8 cellular contexts compared by ENCODE assay signal in genomic region chr10:78211476-78212110, GRCh38.
DNase-seq lines count a peak whose midpoint lies in the region; ATAC-seq, FAIRE-seq and TF ChIP-seq lines count a peak whose summit lies in the region.

No MANE protein-coding gene starts in this region.

- no peak for ATAC-seq in activated CD4-positive, alpha-beta T cell treated with anti-CD3 and anti-CD28 coated beads for 36 hours
- ATAC-seq in upper lobe of right lung (no peak), HG02852 (IDR thresholded peaks at IDR 0.05; ENCODE audit: unreplicated experiment) (no peak), HG03520 (IDR thresholded peaks at IDR 0.05; ENCODE audit: unreplicated experiment) (no peak)

- no peaks in the 10 kb centered on the region for H3K36me3 ChIP-seq in kidney (ENCODE audit: control insufficient read depth in 1 of 2, insufficient read depth in 2 of 2, low read length in 2 of 2)
- H3K36me3 ChIP-seq in upper lobe of right lung: no peaks in the 10 kb centered on the region

- H3K27ac ChIP-seq in kidney (ENCODE audit: low read depth in 2 of 2, low read length in 2 of 2) (no peak overlapping the region), upper lobe of right lung (no peak overlapping the region)

- TF ChIP-seq CTCF in MCF 10A (IDR thresholded peaks at IDR 0.05; ENCODE audit: unreplicated experiment) (peak; percentile 62), kidney (IDR thresholded peaks at IDR 0.05; ENCODE audit: borderline replicate concordance, extremely low read depth, insufficient read depth) (peak; percentile 39), upper lobe of right lung (IDR thresholded peaks at IDR 0.05) (peak; percentile 45)

- intact Hi-C loops in activated CD4-positive, alpha-beta T cell treated with anti-CD3 and anti-CD28 coated beads for 36 hours (cut with DNase I, micrococcal nuclease): loop anchor here in 1 of 2 experiments (5.0 kb wide), 1 partner anchor 986 kb away; no protein-coding TSS in a partner anchor
- intact Hi-C loops in MCF 10A (cut with micrococcal nuclease) (loop anchor here (1.0 to 5.0 kb wide), 4 partner anchors 91 to 984 kb away; partner anchors contain the start of gene ZMIZ1), kidney (cut with DNase I) (no loop called here), upper lobe of right lung (cut with DNase I) (no loop called here)

- no TSS peak for BruUV-seq in MCF 10A (replicated peaks; lab: Mats Ljungman, UMichigan)

- H3K9ac ChIP-seq in kidney (ENCODE audit: low read length in 2 of 2): no peak overlapping the region

- no peak overlapping the region for H3K4me3 Mint-ChIP-seq in activated CD4-positive, alpha-beta T cell treated with anti-CD3 and anti-CD28 coated beads for 36 hours
- no peak overlapping the region for H3K4me3 Mint-ChIP-seq in MCF 10A (ENCODE audit: unreplicated experiment)

- peak; percentile 42 for DNase-seq in activated CD4-positive, alpha-beta T cell treated with anti-CD3 and anti-CD28 coated beads for 36 hours
- DNase-seq in activated CD4-positive, alpha-beta T cell treated with anti-CD3 and anti-CD28 coated beads for 1 hour: no peak
- DNase-seq in NCI-H2029 treated with DMSO at 0.1 percent for 48 hours (lab: John Stamatoyannopoulos, UW) (peak; percentile 2), MCF 10A (ENCODE audit: unreplicated experiment) (peak; percentile 59), kidney (no peak), upper lobe of right lung (no peak)

- H3K4me1 Mint-ChIP-seq in activated CD4-positive, alpha-beta T cell treated with anti-CD3 and anti-CD28 coated beads for 36 hours: peaks cover 2% of the 10 kb centered on the region
- peaks cover 10% of the 10 kb centered on the region for H3K4me1 Mint-ChIP-seq in MCF 10A (ENCODE audit: insufficient read depth, unreplicated experiment)

- H3K4me1 ChIP-seq in kidney (ENCODE audit: control insufficient read depth in 1 of 2, insufficient read depth in 1 of 2, low read depth in 1 of 2, low read length in 2 of 2) (peaks cover 8 to 13% of the 10 kb centered on the region in 2 donors), upper lobe of right lung (peaks cover 5% of the 10 kb centered on the region)

- no peaks in the 10 kb centered on the region for H3K36me3 Mint-ChIP-seq in activated CD4-positive, alpha-beta T cell treated with anti-CD3 and anti-CD28 coated beads for 36 hours (ENCODE audit: low read depth)
- H3K36me3 Mint-ChIP-seq in MCF 10A (ENCODE audit: insufficient read depth, unreplicated experiment): no peaks in the 10 kb centered on the region

- H3K27ac Mint-ChIP-seq in activated CD4-positive, alpha-beta T cell treated with anti-CD3 and anti-CD28 coated beads for 36 hours: no peak overlapping the region
- H3K27ac Mint-ChIP-seq in MCF 10A (ENCODE audit: low read depth, unreplicated experiment): peak overlapping the region; percentile 64

- POLR2A ChIA-PET in activated CD4-positive, alpha-beta T cell treated with anti-CD3 and anti-CD28 coated beads for 36 hours (lab: Charles Lee): no interaction called here
- POLR2A ChIA-PET in MCF 10A (lab: Yijun Ruan, JAX): interaction anchor here (1.4 kb wide), 1 partner anchor 984 kb away, joined by 3 read pairs; no protein-coding TSS in a partner anchor

- H3K9me3 Mint-ChIP-seq in activated CD4-positive, alpha-beta T cell treated with anti-CD3 and anti-CD28 coated beads for 36 hours (ENCODE audit: low read depth): no peaks in the 10 kb centered on the region
- no peaks in the 10 kb centered on the region for H3K9me3 Mint-ChIP-seq in MCF 10A (ENCODE audit: unreplicated experiment)

- FAIRE-seq in kidney (lab: Jason Lieb, UNC): no peak

- H3K27me3 ChIP-seq in upper lobe of right lung: no peaks in the 10 kb centered on the region

- H3K9me3 ChIP-seq in kidney (ENCODE audit: control insufficient read depth in 1 of 2, low read length in 2 of 2): no peaks in the 10 kb centered on the region
- H3K9me3 ChIP-seq in upper lobe of right lung: no peaks in the 10 kb centered on the region

- H3K4me3 ChIP-seq in kidney (ENCODE audit: low read length in 2 of 2) (no peak overlapping the region), upper lobe of right lung (no peak overlapping the region)

- peaks cover 8% of the 10 kb centered on the region for H3K27me3 Mint-ChIP-seq in activated CD4-positive, alpha-beta T cell treated with anti-CD3 and anti-CD28 coated beads for 36 hours
- peaks cover 34% of the 10 kb centered on the region for H3K27me3 Mint-ChIP-seq in MCF 10A (ENCODE audit: insufficient read depth, unreplicated experiment)

- CTCF ChIA-PET in activated CD4-positive, alpha-beta T cell treated with anti-CD3 and anti-CD28 coated beads for 36 hours (lab: Charles Lee): no interaction called here
- CTCF ChIA-PET in MCF 10A (lab: Yijun Ruan, JAX): interaction anchor here (0.6 to 2.4 kb wide), 7 partner anchors 11 to 992 kb away, joined by 3 to 10 read pairs (median 3); no protein-coding TSS in a partner anchor

Comparison
In these comparisons a context has a peak if more than half of its experiments do, and no peak if none do; other contexts are left out.
1. DNase-seq: peak in activated CD4-positive, alpha-beta T cell treated with anti-CD3 and anti-CD28 coated beads for 36 hours (single experiment), NCI-H2029 treated with DMSO at 0.1 percent for 48 hours (single experiment) and MCF 10A (single experiment); none in activated CD4-positive, alpha-beta T cell treated with anti-CD3 and anti-CD28 coated beads for 1 hour (single experiment), kidney (single experiment) and upper lobe of right lung (single experiment).
2. Peak in every context shown above with its lines, with median percentiles within 50 percentile points of each other: CTCF ChIP-seq.